Comparison of ENCODE assay signal across 1 cellular context in the genomic region with DNA sequence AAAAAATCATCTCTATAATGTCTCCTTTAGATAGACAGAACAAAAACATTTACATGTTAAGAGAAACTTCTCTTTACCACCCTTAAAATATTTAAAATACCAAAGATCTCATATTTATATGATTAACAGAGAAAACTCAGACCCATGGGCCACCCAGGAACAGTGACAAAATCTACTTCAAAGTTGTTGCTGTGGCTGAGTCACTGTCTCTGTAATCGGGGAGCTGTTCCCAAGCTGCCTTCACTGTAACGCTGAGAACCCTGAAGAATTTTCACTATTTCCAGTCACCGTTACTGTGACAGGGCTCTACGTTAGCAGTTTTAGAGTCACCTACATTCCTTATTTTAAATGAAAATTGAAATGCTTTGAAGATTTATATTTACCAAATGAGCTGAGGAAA.
TF ChIP-seq lines count a peak whose summit lies in the region.

No MANE protein-coding gene starts in this region.

TF ChIP-seq in K562, 482 proteins besides CTCF, POLR2A, EP300 and RAD21:
- TF ChIP-seq HOXB6 (CRISPR knock-in tag; IDR thresholded peaks at IDR 0.05; ENCODE audit: borderline replicate concordance) (no peak), BDP1 (IDR thresholded peaks at IDR 0.05; ENCODE audit: insufficient read depth, insufficient read length) (no peak), PHF20 (IDR thresholded peaks at IDR 0.05; ENCODE audit: partially characterized antibody) (no peak), ZBTB7A (IDR thresholded peaks at IDR 0.05; ENCODE audit: borderline replicate concordance, control insufficient read depth, low read depth, low read length) (no peak), KAT2B (IDR thresholded peaks at IDR 0.05; ENCODE audit: low read depth, low read length) (no peak), CHCHD3 (CRISPR knock-in tag; IDR thresholded peaks at IDR 0.05) (no peak), HES1 (IDR thresholded peaks at IDR 0.05; ENCODE audit: low read depth) (no peak), DNMT1 (IDR thresholded peaks at IDR 0.05) (no peak), MCM5 (IDR thresholded peaks at IDR 0.05; ENCODE audit: low read depth) (no peak), ZNF133 (CRISPR knock-in tag; IDR thresholded peaks at IDR 0.05) (no peak), PTBP1 (IDR thresholded peaks at IDR 0.05; ENCODE audit: low read depth, low read length) (no peak), CREB1 (IDR thresholded peaks at IDR 0.05) (no peak), CREB1 (CRISPR knock-in tag; IDR thresholded peaks at IDR 0.05) (no peak), ZNF431 (CRISPR knock-in tag; IDR thresholded peaks at IDR 0.05) (no peak), NCOA2 (IDR thresholded peaks at IDR 0.05; ENCODE audit: partially characterized antibody in 2 of 2) (no peak), PURB (CRISPR knock-in tag; IDR thresholded peaks at IDR 0.05; ENCODE audit: low read depth) (no peak)
- TF ChIP-seq, protein P1, sequence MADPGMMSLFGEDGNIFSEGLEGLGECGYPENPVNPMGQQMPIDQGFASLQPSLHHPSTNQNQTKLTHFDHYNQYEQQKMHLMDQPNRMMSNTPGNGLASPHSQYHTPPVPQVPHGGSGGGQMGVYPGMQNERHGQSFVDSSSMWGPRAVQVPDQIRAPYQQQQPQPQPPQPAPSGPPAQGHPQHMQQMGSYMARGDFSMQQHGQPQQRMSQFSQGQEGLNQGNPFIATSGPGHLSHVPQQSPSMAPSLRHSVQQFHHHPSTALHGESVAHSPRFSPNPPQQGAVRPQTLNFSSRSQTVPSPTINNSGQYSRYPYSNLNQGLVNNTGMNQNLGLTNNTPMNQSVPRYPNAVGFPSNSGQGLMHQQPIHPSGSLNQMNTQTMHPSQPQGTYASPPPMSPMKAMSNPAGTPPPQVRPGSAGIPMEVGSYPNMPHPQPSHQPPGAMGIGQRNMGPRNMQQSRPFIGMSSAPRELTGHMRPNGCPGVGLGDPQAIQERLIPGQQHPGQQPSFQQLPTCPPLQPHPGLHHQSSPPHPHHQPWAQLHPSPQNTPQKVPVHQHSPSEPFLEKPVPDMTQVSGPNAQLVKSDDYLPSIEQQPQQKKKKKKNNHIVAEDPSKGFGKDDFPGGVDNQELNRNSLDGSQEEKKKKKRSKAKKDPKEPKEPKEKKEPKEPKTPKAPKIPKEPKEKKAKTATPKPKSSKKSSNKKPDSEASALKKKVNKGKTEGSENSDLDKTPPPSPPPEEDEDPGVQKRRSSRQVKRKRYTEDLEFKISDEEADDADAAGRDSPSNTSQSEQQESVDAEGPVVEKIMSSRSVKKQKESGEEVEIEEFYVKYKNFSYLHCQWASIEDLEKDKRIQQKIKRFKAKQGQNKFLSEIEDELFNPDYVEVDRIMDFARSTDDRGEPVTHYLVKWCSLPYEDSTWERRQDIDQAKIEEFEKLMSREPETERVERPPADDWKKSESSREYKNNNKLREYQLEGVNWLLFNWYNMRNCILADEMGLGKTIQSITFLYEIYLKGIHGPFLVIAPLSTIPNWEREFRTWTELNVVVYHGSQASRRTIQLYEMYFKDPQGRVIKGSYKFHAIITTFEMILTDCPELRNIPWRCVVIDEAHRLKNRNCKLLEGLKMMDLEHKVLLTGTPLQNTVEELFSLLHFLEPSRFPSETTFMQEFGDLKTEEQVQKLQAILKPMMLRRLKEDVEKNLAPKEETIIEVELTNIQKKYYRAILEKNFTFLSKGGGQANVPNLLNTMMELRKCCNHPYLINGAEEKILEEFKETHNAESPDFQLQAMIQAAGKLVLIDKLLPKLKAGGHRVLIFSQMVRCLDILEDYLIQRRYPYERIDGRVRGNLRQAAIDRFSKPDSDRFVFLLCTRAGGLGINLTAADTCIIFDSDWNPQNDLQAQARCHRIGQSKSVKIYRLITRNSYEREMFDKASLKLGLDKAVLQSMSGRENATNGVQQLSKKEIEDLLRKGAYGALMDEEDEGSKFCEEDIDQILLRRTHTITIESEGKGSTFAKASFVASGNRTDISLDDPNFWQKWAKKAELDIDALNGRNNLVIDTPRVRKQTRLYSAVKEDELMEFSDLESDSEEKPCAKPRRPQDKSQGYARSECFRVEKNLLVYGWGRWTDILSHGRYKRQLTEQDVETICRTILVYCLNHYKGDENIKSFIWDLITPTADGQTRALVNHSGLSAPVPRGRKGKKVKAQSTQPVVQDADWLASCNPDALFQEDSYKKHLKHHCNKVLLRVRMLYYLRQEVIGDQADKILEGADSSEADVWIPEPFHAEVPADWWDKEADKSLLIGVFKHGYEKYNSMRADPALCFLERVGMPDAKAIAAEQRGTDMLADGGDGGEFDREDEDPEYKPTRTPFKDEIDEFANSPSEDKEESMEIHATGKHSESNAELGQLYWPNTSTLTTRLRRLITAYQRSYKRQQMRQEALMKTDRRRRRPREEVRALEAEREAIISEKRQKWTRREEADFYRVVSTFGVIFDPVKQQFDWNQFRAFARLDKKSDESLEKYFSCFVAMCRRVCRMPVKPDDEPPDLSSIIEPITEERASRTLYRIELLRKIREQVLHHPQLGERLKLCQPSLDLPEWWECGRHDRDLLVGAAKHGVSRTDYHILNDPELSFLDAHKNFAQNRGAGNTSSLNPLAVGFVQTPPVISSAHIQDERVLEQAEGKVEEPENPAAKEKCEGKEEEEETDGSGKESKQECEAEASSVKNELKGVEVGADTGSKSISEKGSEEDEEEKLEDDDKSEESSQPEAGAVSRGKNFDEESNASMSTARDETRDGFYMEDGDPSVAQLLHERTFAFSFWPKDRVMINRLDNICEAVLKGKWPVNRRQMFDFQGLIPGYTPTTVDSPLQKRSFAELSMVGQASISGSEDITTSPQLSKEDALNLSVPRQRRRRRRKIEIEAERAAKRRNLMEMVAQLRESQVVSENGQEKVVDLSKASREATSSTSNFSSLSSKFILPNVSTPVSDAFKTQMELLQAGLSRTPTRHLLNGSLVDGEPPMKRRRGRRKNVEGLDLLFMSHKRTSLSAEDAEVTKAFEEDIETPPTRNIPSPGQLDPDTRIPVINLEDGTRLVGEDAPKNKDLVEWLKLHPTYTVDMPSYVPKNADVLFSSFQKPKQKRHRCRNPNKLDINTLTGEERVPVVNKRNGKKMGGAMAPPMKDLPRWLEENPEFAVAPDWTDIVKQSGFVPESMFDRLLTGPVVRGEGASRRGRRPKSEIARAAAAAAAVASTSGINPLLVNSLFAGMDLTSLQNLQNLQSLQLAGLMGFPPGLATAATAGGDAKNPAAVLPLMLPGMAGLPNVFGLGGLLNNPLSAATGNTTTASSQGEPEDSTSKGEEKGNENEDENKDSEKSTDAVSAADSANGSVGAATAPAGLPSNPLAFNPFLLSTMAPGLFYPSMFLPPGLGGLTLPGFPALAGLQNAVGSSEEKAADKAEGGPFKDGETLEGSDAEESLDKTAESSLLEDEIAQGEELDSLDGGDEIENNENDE (IDR thresholded peaks at IDR 0.05; ENCODE audit: low read depth, low read length), result no peak
- TF ChIP-seq, protein P2, sequence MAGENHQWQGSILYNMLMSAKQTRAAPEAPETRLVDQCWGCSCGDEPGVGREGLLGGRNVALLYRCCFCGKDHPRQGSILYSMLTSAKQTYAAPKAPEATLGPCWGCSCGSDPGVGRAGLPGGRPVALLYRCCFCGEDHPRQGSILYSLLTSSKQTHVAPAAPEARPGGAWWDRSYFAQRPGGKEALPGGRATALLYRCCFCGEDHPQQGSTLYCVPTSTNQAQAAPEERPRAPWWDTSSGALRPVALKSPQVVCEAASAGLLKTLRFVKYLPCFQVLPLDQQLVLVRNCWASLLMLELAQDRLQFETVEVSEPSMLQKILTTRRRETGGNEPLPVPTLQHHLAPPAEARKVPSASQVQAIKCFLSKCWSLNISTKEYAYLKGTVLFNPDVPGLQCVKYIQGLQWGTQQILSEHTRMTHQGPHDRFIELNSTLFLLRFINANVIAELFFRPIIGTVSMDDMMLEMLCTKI (IDR thresholded peaks at IDR 0.05; ENCODE audit: partially characterized antibody), result no peak
- TF ChIP-seq, protein P3, sequence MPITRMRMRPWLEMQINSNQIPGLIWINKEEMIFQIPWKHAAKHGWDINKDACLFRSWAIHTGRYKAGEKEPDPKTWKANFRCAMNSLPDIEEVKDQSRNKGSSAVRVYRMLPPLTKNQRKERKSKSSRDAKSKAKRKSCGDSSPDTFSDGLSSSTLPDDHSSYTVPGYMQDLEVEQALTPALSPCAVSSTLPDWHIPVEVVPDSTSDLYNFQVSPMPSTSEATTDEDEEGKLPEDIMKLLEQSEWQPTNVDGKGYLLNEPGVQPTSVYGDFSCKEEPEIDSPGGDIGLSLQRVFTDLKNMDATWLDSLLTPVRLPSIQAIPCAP (CRISPR knock-in tag; IDR thresholded peaks at IDR 0.05; ENCODE audit: borderline replicate concordance), result no peak
